In the genomic region with DNA sequence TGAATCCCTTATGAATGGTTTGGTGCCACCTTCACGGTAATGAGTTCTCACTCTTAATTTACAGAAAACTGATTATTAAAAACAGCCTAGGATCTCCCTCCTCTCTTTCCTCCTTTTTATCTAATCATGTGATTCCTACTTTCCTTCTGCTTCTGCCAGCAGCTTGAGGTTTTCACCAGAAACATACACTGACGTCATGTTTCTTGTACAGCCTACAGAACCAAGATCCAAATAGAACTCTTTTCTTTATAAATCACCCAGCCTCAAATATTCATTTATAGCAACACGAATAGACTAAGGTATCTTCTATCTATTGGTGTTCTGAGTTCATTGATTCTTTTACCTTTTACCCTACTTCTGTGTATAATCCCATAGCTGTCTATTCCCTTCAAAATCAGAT, we compare ENCODE assay signal across 34 cellular contexts.
"Had no signal": no experiment of that assay in that cellular context is flagged by ENCODE, and none has a peak within 500 bp of the region (broad histone marks: within the 10 kb centered on the region; RNA-seq: fewer than 3 reads in every experiment).

No MANE protein-coding gene starts in this region.

- H3K4me1 ChIP-seq: adrenal gland, body of pancreas, breast epithelium had no signal

- ATAC-seq: activated CD8-positive, alpha-beta T cell treated with anti-CD3 and anti-CD28 coated beads for 36 hours; activated naive CD4-positive, alpha-beta T cell treated with anti-CD3 and anti-CD28 coated beads, Interleukin-2, amount 50 U/mL, for 72 hours; activated T-cell treated with anti-CD3 and anti-CD28 coated beads, Interleukin-2, amount 50 U/mL, for 4 hours; activated T-cell treated with anti-CD3 and anti-CD28 coated beads, Interleukin-2, amount 50 U/mL, for 72 hours; activated T-helper 17 cell treated with anti-CD3 and anti-CD28 coated beads, Interleukin-2, amount 50 U/mL, for 72 hours; body of pancreas had no signal

- DNase-seq: activated B cell treated with CpG ODN at 0.5 μM for 24 hours; activated CD4-positive, alpha-beta memory T cell treated with anti-CD3 and anti-CD28 coated beads for 36 hours; activated CD4-positive, alpha-beta T cell treated with anti-CD3 and anti-CD28 coated beads for 4 hours; activated CD4-positive, alpha-beta T cell treated with anti-CD3 and anti-CD28 coated beads, Interleukin-2, amount 10 ng/mL, durations not matched to agents 24 days and 14 days; activated CD4-positive, alpha-beta T cell treated with anti-CD3 and anti-CD28 coated beads, Interleukin-2, amount 50 U/mL, for 1 hour; activated CD4-positive, alpha-beta T cell treated with anti-CD3 and anti-CD28 coated beads, Interleukin-2, amount 50 U/mL, for 4 hours; activated CD4-positive, CD25-positive, alpha-beta regulatory T cell treated with anti-CD3 and anti-CD28 coated beads, Interleukin-2, amount 50 U/mL, for 72 hours; activated CD8-positive, alpha-beta memory T cell treated with anti-CD3 and anti-CD28 coated beads, Interleukin-2, amount 50 U/mL, for 4 hours; activated CD8-positive, alpha-beta T cell treated with anti-CD3 and anti-CD28 coated beads for 36 hours; activated effector memory CD4-positive, alpha-beta T cell treated with anti-CD3 and anti-CD28 coated beads, Interleukin-2, amount 50 U/mL, for 16 hours; activated gamma-delta T cell treated with Interleukin-2 at 50 U/mL for 16 hours; activated naive CD4-positive, alpha-beta T cell; activated naive CD4-positive, alpha-beta T cell treated with anti-CD3 and anti-CD28 coated beads for 36 hours; activated naive CD4-positive, alpha-beta T cell treated with anti-CD3 and anti-CD28 coated beads, Interleukin-2, amount 50 U/mL, for 16 hours; activated naive CD8-positive, alpha-beta T cell treated with anti-CD3 and anti-CD28 coated beads for 36 hours; activated T-cell treated with anti-CD3 and anti-CD28 coated beads for 4 hours; activated T-cell treated with anti-CD3 and anti-CD28 coated beads, Interleukin-2, amount 50 U/mL, for 1 hour; activated T-cell treated with anti-CD3 and anti-CD28 coated beads, Interleukin-2, amount 50 U/mL, for 4 hours; activated T-cell treated with anti-CD3 and anti-CD28 coated beads, Interleukin-2, amount 50 U/mL, for 72 hours; adrenal gland; amniotic stem cell; aorta; body of pancreas; brain microvascular endothelial cell; central memory CD4-positive, alpha-beta T cell; T-helper 1 cell; T-helper 2 cell; T-helper 9 cell had no signal

- H3K4me3 ChIP-seq: adrenal gland, body of pancreas, breast epithelium had no signal

- H3K9me3 ChIP-seq: adrenal gland, body of pancreas, breast epithelium had no signal

- H3K27me3 ChIP-seq: adrenal gland, body of pancreas, brain microvascular endothelial cell, breast epithelium had no signal

- H3K36me3 ChIP-seq: adrenal gland, brain microvascular endothelial cell, breast epithelium had no signal

- FAIRE-seq: astrocyte, TTC549 had no signal

- H3K27ac ChIP-seq: adrenal gland, body of pancreas, brain microvascular endothelial cell, breast epithelium, VCaP had no signal
